In the genomic region with DNA sequence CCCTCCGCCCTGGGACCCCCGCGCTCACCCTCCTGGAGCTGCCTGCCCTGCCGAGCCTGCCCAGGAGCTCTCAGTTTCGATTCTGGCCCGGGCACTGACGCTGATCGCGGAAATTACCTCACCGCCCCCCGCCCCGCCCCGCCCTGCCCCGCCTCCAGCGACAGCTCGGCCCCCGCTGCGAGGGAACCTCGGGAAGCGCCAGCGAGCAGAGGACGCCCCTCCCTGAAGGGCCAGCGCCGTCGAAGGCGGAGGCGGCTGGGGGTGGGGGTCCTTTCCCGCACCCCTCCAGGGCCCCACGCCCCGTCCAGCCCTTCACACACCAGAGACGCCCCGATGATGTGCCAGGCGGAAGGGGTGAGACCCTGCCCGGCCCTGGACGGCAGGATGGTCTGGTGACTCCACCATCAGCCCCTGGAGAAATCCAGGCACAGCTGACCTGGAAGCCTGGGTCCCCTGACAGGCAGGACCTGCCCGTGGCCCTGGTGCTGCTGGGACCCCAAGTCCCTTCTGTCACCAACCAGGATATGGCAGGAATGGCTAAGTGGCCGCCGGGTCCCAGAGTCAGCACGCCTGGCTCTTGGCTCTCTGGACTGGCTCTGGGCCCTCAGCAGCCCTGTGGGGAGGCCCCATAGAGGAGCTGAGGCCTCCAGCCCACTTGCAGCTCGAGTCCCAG, we compare ENCODE assay signal across 8 cellular contexts. TPM values are rescaled to one million over a fixed set of nuclear protein-coding genes. Genes with fewer than 3 reads are reported as not detected.
DNase-seq lines count a peak whose midpoint lies in the region; ATAC-seq, FAIRE-seq and TF ChIP-seq lines count a peak whose summit lies in the region.

A gene with protein sequence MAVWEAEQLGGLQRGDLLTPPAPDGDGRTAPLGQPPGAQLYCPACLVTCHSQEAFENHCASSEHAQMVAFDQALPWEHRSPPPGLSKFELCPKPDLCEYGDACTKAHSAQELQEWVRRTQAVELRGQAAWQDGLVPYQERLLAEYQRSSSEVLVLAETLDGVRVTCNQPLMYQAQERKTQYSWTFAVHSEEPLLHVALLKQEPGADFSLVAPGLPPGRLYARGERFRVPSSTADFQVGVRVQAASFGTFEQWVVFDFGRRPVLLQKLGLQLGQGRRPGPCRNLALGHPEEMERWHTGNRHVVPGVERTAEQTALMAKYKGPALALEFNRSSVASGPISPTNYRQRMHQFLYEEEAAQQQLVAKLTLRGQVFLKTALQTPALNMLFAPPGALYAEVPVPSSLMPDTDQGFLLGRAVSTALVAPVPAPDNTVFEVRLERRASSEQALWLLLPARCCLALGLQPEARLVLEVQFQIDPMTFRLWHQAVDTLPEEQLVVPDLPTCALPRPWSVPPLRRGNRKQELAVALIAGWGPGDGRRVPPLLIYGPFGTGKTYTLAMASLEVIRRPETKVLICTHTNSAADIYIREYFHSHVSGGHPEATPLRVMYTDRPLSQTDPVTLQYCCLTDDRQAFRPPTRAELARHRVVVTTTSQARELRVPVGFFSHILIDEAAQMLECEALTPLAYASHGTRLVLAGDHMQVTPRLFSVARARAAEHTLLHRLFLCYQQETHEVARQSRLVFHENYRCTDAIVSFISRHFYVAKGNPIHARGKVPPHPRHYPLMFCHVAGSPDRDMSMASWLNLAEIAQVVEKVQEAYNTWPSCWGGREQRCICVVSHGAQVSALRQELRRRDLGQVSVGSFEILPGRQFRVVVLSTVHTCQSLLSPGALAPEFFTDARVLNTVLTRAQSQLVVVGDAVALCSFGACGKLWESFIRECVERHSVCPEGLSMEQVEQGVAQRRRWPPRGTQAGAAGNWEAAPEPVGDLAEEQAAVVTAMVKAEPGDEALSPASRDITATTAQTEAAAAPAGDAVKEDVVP (N-terminal part only) (minus strand): TSS at position 84 of the 673 bp plus-strand sequence. CDS start 1,854 bp downstream, outside the sequence.

- H3K4me3 ChIP-seq in bronchial epithelial cell (ENCODE audit: low read depth, low read length) = peak within 1 kb of the TSS; percentile 75

- peaks cover 3% of the 10 kb centered on the region for H3K36me3 ChIP-seq in bronchial epithelial cell (ENCODE audit: control insufficient read depth, insufficient read depth, low read length)

- peak; percentile 63 for ATAC-seq in GM19023 (IDR thresholded peaks at IDR 0.05; ENCODE audit: unreplicated experiment)

- DNase-seq in AG08395 (ENCODE audit: low spot score) = peak; percentile 86
- peak; percentile 45 for DNase-seq in NCI-H128 (lab: John Stamatoyannopoulos, UW; ENCODE audit: unreplicated experiment)
- DNase-seq in UCSD-AML1 (lab: John Stamatoyannopoulos, UW; ENCODE audit: unreplicated experiment) = peak; percentile 73
- DNase-seq in bronchial epithelial cell (ENCODE audit: low read depth) = peak; percentile 20
- DNase-seq in islet precursor cell = peak; percentile 87
- peak; percentile 32 to 51 for DNase-seq in stimulated activated CD4-positive, alpha-beta T cell treated with anti-CD3 and anti-CD28 coated beads, Interleukin-15, amount 100 ng/mL, for 1 hour (ENCODE audit: low read depth in 1 of 2, low spot score in 1 of 2)
- DNase-seq in NCI-H187 treated with DMSO at 0.1 percent for 48 hours (lab: John Stamatoyannopoulos, UW) = no peak

- TF ChIP-seq CTCF in bronchial epithelial cell (IDR thresholded peaks at IDR 0.05; ENCODE audit: insufficient read depth, low read length, severe bottlenecking) = no peak

- FAIRE-seq in bronchial epithelial cell (lab: Jason Lieb, UNC) = no peak

- H3K27me3 ChIP-seq in bronchial epithelial cell (ENCODE audit: control insufficient read depth, insufficient read depth, low read length) = no peaks in the 10 kb centered on the region

RNA-seq across cellular contexts. Expression of the gene that starts here (rescaled TPM):
- 13.7 and 30.6 TPM in 2 replicates for total RNA-seq in bronchial epithelial cell
